Comparison of ENCODE assay signal across 14 cellular contexts in genomic region chr20:59147197-59147596, GRCh38. TPM values are rescaled to one million over a fixed set of nuclear protein-coding genes. Genes with fewer than 3 reads are reported as not detected.
DNase-seq lines count a peak whose midpoint lies in the region; ATAC-seq, FAIRE-seq and TF ChIP-seq lines count a peak whose summit lies in the region.
"Had no signal": no experiment of that assay in that cellular context is flagged by ENCODE, and none has a peak within 500 bp of the region (broad histone marks: within the 10 kb centered on the region; RNA-seq: fewer than 3 reads in every experiment).

No MANE protein-coding gene starts in this region.

- H3K4me2 ChIP-seq in SK-N-SH = 0 out of 2 replicates have a peak overlapping the region, but pooled peaks have one; percentile 11

- no peaks in the 10 kb centered on the region for H3K9me2 ChIP-seq in SK-N-SH

- intact Hi-C loops in ascending aorta (cut with DNase I) = no loop called here
- intact Hi-C loops in testis (cut with DNase I; ENCODE audit: low total_unique reads) = no loop called here

- no peak overlapping the region for H2AFZ ChIP-seq in SK-N-SH (ENCODE audit: low read depth)

- no peak; the same call in 2 of the 3 replicates for ATAC-seq in SK-N-SH treated with all-trans-retinoic acid at 6 μM for 48 hours
- no peak for ATAC-seq in left lobe of liver

- peak; percentile 17; the same call in 1 of the 2 replicates for TF ChIP-seq RAD21 in SK-N-SH (IDR thresholded peaks at IDR 0.05; ENCODE audit: low read length)

- H3K36me3 ChIP-seq in SK-N-SH (replicated peaks in 1 of 2; ENCODE audit: control insufficient read depth in 1 of 2, insufficient read depth in 2 of 2, low read length in 1 of 2) (no peaks in the 10 kb centered on the region), ascending aorta (no peaks in the 10 kb centered on the region), testis (ENCODE audit: low read depth, missing control alignments) (no peaks in the 10 kb centered on the region)

- POLR2A ChIA-PET in SK-N-SH (lab: Yijun Ruan, JAX) = interaction anchor here (1.1 kb wide), 1 partner anchor 76 kb away, joined by 3 read pairs; no protein-coding TSS in a partner anchor

- CTCF ChIA-PET in SK-N-SH (lab: Yijun Ruan, JAX) = interaction anchor here (0.9 to 1.5 kb wide), 6 partner anchors 11 to 910 kb away, joined by 3 to 6 read pairs (median 4); no protein-coding TSS in a partner anchor

- no peak for FAIRE-seq in GM12891 (lab: Jason Lieb, UNC)
- FAIRE-seq: H1, RCC 7860 had no signal

- no peak overlapping the region for H3K4me3 ChIP-seq in SK-N-SH (ENCODE audit: low read depth in 2 of 2, low read length in 1 of 2)
- no peak overlapping the region for H3K4me3 ChIP-seq in ascending aorta
- H3K4me3 ChIP-seq in testis = no peak overlapping the region

- peaks cover 0 to 14% of the 10 kb centered on the region in 2 experiments; a peak in 2 of 4 replicates for H3K4me1 ChIP-seq in SK-N-SH (ENCODE audit: control insufficient read depth in 1 of 2, insufficient read depth in 2 of 2, low read depth in 1 of 2, low read length in 1 of 2)
- peaks cover 3 to 22% of the 10 kb centered on the region in 2 donors for H3K4me1 ChIP-seq in ascending aorta
- peaks cover 25% of the 10 kb centered on the region for H3K4me1 ChIP-seq in testis

- DNase-seq in SK-N-SH (peak; percentile 79), ascending aorta (ENCODE audit: low spot score in 2 of 2) (no peak), left lobe of liver (ENCODE audit: low spot score) (peak; percentile 39), testis (peak; percentile 68), GM19240 (ENCODE audit: insufficient read length, low spot score) (no peak), SK-N-DZ (ENCODE audit: low spot score) (no peak), GM12891 (ENCODE audit: insufficient read length, low spot score) (no peak)
- DNase-seq: MV-4-11; NCI-H446; stimulated activated CD4-positive, alpha-beta T cell treated with anti-CD3 and anti-CD28 coated beads, Interleukin-15, amount 100 ng/mL, for 24 hours had no signal

- no peak overlapping the region for H3K9ac ChIP-seq in SK-N-SH

- TF ChIP-seq POLR2A in testis (IDR thresholded peaks at IDR 0.05) = no peak
- no peak for TF ChIP-seq POLR2A in GM12891 (IDR thresholded peaks at IDR 0.05; ENCODE audit: low read depth, low read length)

- TF ChIP-seq CTCF in SK-N-SH (IDR thresholded peaks at IDR 0.05) (no peak), ascending aorta (IDR thresholded peaks at IDR 0.05) (no peak), testis (IDR thresholded peaks at IDR 0.05) (no peak)

- H3K9me3 ChIP-seq in SK-N-SH (no peaks in the 10 kb centered on the region), ascending aorta (no peaks in the 10 kb centered on the region), testis (no peaks in the 10 kb centered on the region)

- H3K27me3 ChIP-seq in SK-N-SH (ENCODE audit: insufficient read depth) (no peaks in the 10 kb centered on the region), ascending aorta (no peaks in the 10 kb centered on the region), testis (no peaks in the 10 kb centered on the region)

- H3K79me2 ChIP-seq in SK-N-SH (ENCODE audit: insufficient read depth) = no peaks in the 10 kb centered on the region

- H4K20me1 ChIP-seq in SK-N-SH (ENCODE audit: insufficient read depth) = no peaks in the 10 kb centered on the region

- H3K27ac ChIP-seq in SK-N-SH (ENCODE audit: low read depth in 2 of 2, low read length in 1 of 2) (peak overlapping the region in 1 of 2 experiments; percentile 71; a peak in 2 of 4 replicates), ascending aorta (peak overlapping the region; percentile 53 to 56), testis (peak overlapping the region; percentile 28 to 48)
- H3K27ac ChIP-seq: 22Rv1 had no signal

- 23% methylated on average over 3 of the region's 3 CpGs for WGBS in SK-N-SH (ENCODE audit: low lambda C conversion rate)
- WGBS in testis, 2 donors = 26 to 28% methylated on average over 3 of the region's 3 CpGs

- H3F3A ChIP-seq in SK-N-SH (replicated peaks; ENCODE audit: insufficient read depth) = no peaks in the 10 kb centered on the region

- TF ChIP-seq EP300 in SK-N-SH (IDR thresholded peaks at IDR 0.05; ENCODE audit: borderline replicate concordance in 1 of 2, low read depth in 1 of 2, low read length in 1 of 2) = no peak; a peak in 2 of 4 replicates

TF ChIP-seq in SK-N-SH, 30 proteins besides CTCF, POLR2A, EP300 and RAD21 (continues in another document):
- TF ChIP-seq RFX5 (IDR thresholded peaks at IDR 0.05; ENCODE audit: low read length) (no peak), ZBTB33 (IDR thresholded peaks at IDR 0.05; ENCODE audit: borderline replicate concordance, low read depth) (no peak), GATA2 (CRISPR knock-in tag; IDR thresholded peaks at IDR 0.05) (peak; percentile 15; the same call in 1 of the 2 replicates), TAF1 (IDR thresholded peaks at IDR 0.05; ENCODE audit: borderline replicate concordance, low read depth, low read length) (no peak), MXI1 (IDR thresholded peaks at IDR 0.05; ENCODE audit: low read depth, low read length) (peak; percentile 61; the same call in 1 of the 2 replicates)

TF ChIP-seq in SK-N-SH treated with all-trans-retinoic acid at 6 μM for 48 hours, 23 proteins besides CTCF, POLR2A, EP300 and RAD21 (continues in another document):
- TF ChIP-seq ZNF8 (CRISPR knock-in tag; IDR thresholded peaks at IDR 0.05) (no peak), CSRNP3 (CRISPR knock-in tag; IDR thresholded peaks at IDR 0.05) (no peak), SNAI2 (CRISPR knock-in tag; IDR thresholded peaks at IDR 0.05) (no peak), ZFP30 (CRISPR knock-in tag; IDR thresholded peaks at IDR 0.05) (no peak)

TF ChIP-seq in GM12891, 5 proteins besides CTCF, POLR2A, EP300 and RAD21:
- TF ChIP-seq PAX5 (IDR thresholded peaks at IDR 0.05; ENCODE audit: insufficient read depth, low read length, severe bottlenecking) = no peak
- no peak for TF ChIP-seq SPI1 (IDR thresholded peaks at IDR 0.05; ENCODE audit: low read depth, low read length)
- TF ChIP-seq TAF1 (IDR thresholded peaks at IDR 0.05; ENCODE audit: low read depth, low read length) = no peak
- TF ChIP-seq POLR2AphosphoS5 (IDR thresholded peaks at IDR 0.05; ENCODE audit: low read depth, low read length) = no peak
- no peak for TF ChIP-seq POU2F2 (IDR thresholded peaks at IDR 0.05; ENCODE audit: low read depth, low read length)

RNA-seq across cellular contexts. Expression of gene ZNF831, which starts 16.4 kb away (rescaled TPM):
- not detected in 2 replicates for polyA plus RNA-seq in SK-N-SH (2012; rRNA removed)
- not detected in 2 replicates for polyA plus RNA-seq in SK-N-SH (2012; cell fraction: cytosol; rRNA removed)
- polyA plus RNA-seq in SK-N-SH (2012; cell fraction: nucleus; rRNA removed) = not detected in 2 replicates
- total RNA-seq in ascending aorta = 0.53 TPM
- 0.05 TPM for total RNA-seq in left lobe of liver
- total RNA-seq in testis = 1 to 10 TPM; 4.0 to 4.8 TPM
- polyA plus RNA-seq in testis (ENCODE audit: insufficient read depth, low read depth, low replicate concordance) = 0.99 TPM
- not detected in 2 replicates for polyA plus RNA-seq in SK-N-DZ (2014; cell fraction: cytosol; rRNA removed)
- not detected in 2 replicates for polyA plus RNA-seq in SK-N-DZ (2014; cell fraction: nucleus; rRNA removed)
- polyA plus RNA-seq in GM12891 (2012; ENCODE audit: low read depth, missing spikeins) = 0.17 TPM
- total RNA-seq: H1 had no signal
- polyA plus RNA-seq: H1 had no signal

Comparison
In these comparisons a context has a peak if more than half of its experiments do, and no peak if none do; other contexts are left out.
1. DNase-seq: peak in SK-N-SH (single experiment), left lobe of liver (single experiment) and testis (single experiment); none in ascending aorta (0 of 2), GM19240 (single experiment), SK-N-DZ (single experiment) and GM12891 (single experiment).